Comparison of ENCODE assay signal across 15 cellular contexts in genomic region chr10:117460846-117461765, GRCh38.
A peak's percentile ranks its signal among the peaks of the same experiment; 100 is the strongest.
DNase-seq lines count a peak whose midpoint lies in the region; ATAC-seq and TF ChIP-seq lines count a peak whose summit lies in the region.
"Had no signal": no experiment of that assay in that cellular context is flagged by ENCODE, and none has a peak within 500 bp of the region (broad histone marks: within the 10 kb centered on the region; RNA-seq: fewer than 3 reads in every experiment).

No MANE protein-coding gene starts in this region.

- 84% methylated on average over 7 of the region's 7 CpGs for WGBS in esophagus muscularis mucosa
- WGBS in adrenal gland, 4 donors, result 70 to 86% (median 82%) methylated on average over 3 to 7 of the region's 7 CpGs

- peak; percentile 6 for ATAC-seq in left colon
- ATAC-seq: T-cell had no signal

- H3K4me3 ChIP-seq in adipocyte (ENCODE audit: low read length), result no peak overlapping the region
- H3K4me3 ChIP-seq in tibial artery, result no peak overlapping the region
- H3K4me3 ChIP-seq in esophagus muscularis mucosa, result no peak overlapping the region
- H3K4me3 ChIP-seq in adrenal gland, result no peak overlapping the region

- no peak for TF ChIP-seq CTCF in tibial artery (IDR thresholded peaks at IDR 0.05)
- TF ChIP-seq CTCF in esophagus muscularis mucosa (IDR thresholded peaks at IDR 0.05), result no peak
- TF ChIP-seq CTCF in adrenal gland (IDR thresholded peaks at IDR 0.05), result no peak

- H3K36me3 ChIP-seq in adipocyte (ENCODE audit: control insufficient read depth, insufficient read depth, low read length, severe bottlenecking), result no peaks in the 10 kb centered on the region
- H3K36me3 ChIP-seq in tibial artery, result no peaks in the 10 kb centered on the region
- no peaks in the 10 kb centered on the region for H3K36me3 ChIP-seq in esophagus muscularis mucosa
- H3K36me3 ChIP-seq in adrenal gland (replicated peaks in 1 of 2), result no peaks in the 10 kb centered on the region

- H3K27ac ChIP-seq in tibial artery, result peak overlapping the region; percentile 64 to 80
- no peak overlapping the region for H3K27ac ChIP-seq in esophagus muscularis mucosa (replicated peaks in 1 of 4)
- no peak overlapping the region for H3K27ac ChIP-seq in adrenal gland

- H3K4me1 ChIP-seq in adipocyte (ENCODE audit: control insufficient read depth, insufficient read depth, low read length), result peaks cover 40% of the 10 kb centered on the region
- H3K4me1 ChIP-seq in tibial artery, result peaks cover 5 to 49% (median 25%) of the 10 kb centered on the region in 4 donors
- peaks cover 0 to 17% (median 10%) of the 10 kb centered on the region in 4 donors for H3K4me1 ChIP-seq in esophagus muscularis mucosa
- no peaks in the 10 kb centered on the region for H3K4me1 ChIP-seq in adrenal gland (replicated peaks in 1 of 2)

- intact Hi-C loops in left colon (cut with DNase I, micrococcal nuclease), result no loop called here
- intact Hi-C loops in tibial artery (cut with DNase I; ENCODE audit: low total_unique reads), result loop anchor here (10.0 kb wide), 1 partner anchor 246 kb away; no protein-coding TSS in a partner anchor
- intact Hi-C loops in esophagus muscularis mucosa (cut with DNase I), result no loop called here
- intact Hi-C loops in adrenal gland (cut with DNase I), result no loop called here

- H3K9me3 ChIP-seq in adipocyte (ENCODE audit: control insufficient read depth, low read length) (peaks cover 6% of the 10 kb centered on the region), tibial artery (peaks cover 0 to 5% (median 4%) of the 10 kb centered on the region in 3 donors), esophagus muscularis mucosa (peaks cover 0 to 7% (median 3%) of the 10 kb centered on the region in 4 donors), adrenal gland (replicated peaks in 1 of 3) (no peaks in the 10 kb centered on the region)

- peak overlapping the region; percentile 31 for H3K9ac ChIP-seq in adipocyte (ENCODE audit: low read length)

- DNase-seq in ELR (ENCODE audit: low read depth) (peak; percentile 87), adipocyte (ENCODE audit: low read depth) (no peak), left colon (no peak), tibial artery (peak in 1 of 2 donors; percentile 38), esophagus muscularis mucosa (ENCODE audit: extremely low spot score) (no peak), adrenal gland (no peak)
- no peak for DNase-seq in activated CD4-positive, alpha-beta T cell treated with anti-CD3 and anti-CD28 coated beads for 48 hours
- DNase-seq in stimulated activated naive CD4-positive, alpha-beta T cell treated with Interleukin-2 at 50 U/mL for 16 hours (lab: John Stamatoyannopoulos, UW), result no peak
- DNase-seq: activated naive CD8-positive, alpha-beta T cell treated with anti-CD3 and anti-CD28 coated beads for 36 hours; CD4-positive, CD25-positive, alpha-beta regulatory T cell; GDM1; NCI-H2227 treated with DMSO at 0.1 percent for 48 hours; OCI-M1; stimulated activated CD8-positive, alpha-beta memory T cell treated with anti-CD3 and anti-CD28 coated beads, Interleukin-4, amount 100 ng/mL, for 48 hours; T-cell had no signal

- TF ChIP-seq EP300 in esophagus muscularis mucosa (IDR thresholded peaks at IDR 0.05), result no peak

- TF ChIP-seq POLR2A in esophagus muscularis mucosa (IDR thresholded peaks at IDR 0.05; ENCODE audit: low read depth), result no peak
- TF ChIP-seq POLR2A in adrenal gland (IDR thresholded peaks at IDR 0.05), result no peak

- H3K27me3 ChIP-seq in adipocyte (replicated peaks; ENCODE audit: control insufficient read depth, insufficient read depth, low read length) (no peaks in the 10 kb centered on the region), tibial artery (no peaks in the 10 kb centered on the region), esophagus muscularis mucosa (peaks cover 0 to 27% (median 0%) of the 10 kb centered on the region in 4 donors), adrenal gland (no peaks in the 10 kb centered on the region)

Comparison
In these comparisons a context has a peak if more than half of its experiments do, and no peak if none do; other contexts are left out.
1. H3K27ac ChIP-seq: peak in tibial artery (2 of 2); none in esophagus muscularis mucosa (0 of 4) and adrenal gland (0 of 5).